In genomic region chr4:85658766-85659439, GRCh38 we compare ENCODE assay signal across 16 cellular contexts.
DNase-seq lines count a peak whose midpoint lies in the region; ATAC-seq and TF ChIP-seq lines count a peak whose summit lies in the region.
"Had no signal": no experiment of that assay in that cellular context is flagged by ENCODE, and none has a peak within 500 bp of the region (broad histone marks: within the 10 kb centered on the region; RNA-seq: fewer than 3 reads in every experiment).

No MANE protein-coding gene starts in this region.

- WGBS in body of pancreas, 2 donors = 41 to 50% methylated on average over 6 of the region's 6 CpGs

- H3K27ac ChIP-seq in body of pancreas = peak overlapping the region in 1 of 4 donors; percentile 7
- H3K27ac ChIP-seq in left lung = peak overlapping the region; percentile 4 to 57
- H3K27ac ChIP-seq: lower lobe of right lung, thoracic aorta had no signal

- H3K4me3 ChIP-seq in HFF-Myc (replicated peaks; ENCODE audit: low read depth, low read length) (no peak overlapping the region), body of pancreas (no peak overlapping the region), left lung (no peak overlapping the region)
- H3K4me3 ChIP-seq: lower lobe of right lung, thoracic aorta had no signal

- H3K4me1 ChIP-seq in body of pancreas = peaks cover 7% of the 10 kb centered on the region
- peaks cover 0 to 35% of the 10 kb centered on the region in 2 donors for H3K4me1 ChIP-seq in left lung

- peak; percentile 40 for ATAC-seq in body of pancreas
- ATAC-seq in left lung = no peak
- ATAC-seq: HepG2; natural killer cell treated with Interleukin-12 subunit alpha and Interleukin-12 subunit beta and Interleukin-15 and Interleukin-18, amount 100 ng/mL, for 72 hours had no signal

- peaks cover 2 to 3% of the 10 kb centered on the region in 2 donors for H3K36me3 Mint-ChIP-seq in CD14-positive monocyte
- H3K36me3 Mint-ChIP-seq in activated CD4-positive, alpha-beta T cell treated with anti-CD3 and anti-CD28 coated beads, Interleukin-2, amount 10 ng/mL, durations not matched to agents 24 days and 14 days (ENCODE audit: low read depth) = no peaks in the 10 kb centered on the region
- H3K36me3 Mint-ChIP-seq: natural killer cell treated with Interleukin-12 subunit alpha and Interleukin-12 subunit beta and Interleukin-15 and Interleukin-18, amount 100 ng/mL, for 72 hours had no signal

- H3K27me3 ChIP-seq in body of pancreas (no peaks in the 10 kb centered on the region), left lung (no peaks in the 10 kb centered on the region)

- no peaks in the 10 kb centered on the region for H3K27me3 Mint-ChIP-seq in CD14-positive monocyte (ENCODE audit: low read depth in 3 of 3)
- no peaks in the 10 kb centered on the region for H3K27me3 Mint-ChIP-seq in activated CD4-positive, alpha-beta T cell treated with anti-CD3 and anti-CD28 coated beads, Interleukin-2, amount 10 ng/mL, durations not matched to agents 24 days and 14 days
- H3K27me3 Mint-ChIP-seq: natural killer cell treated with Interleukin-12 subunit alpha and Interleukin-12 subunit beta and Interleukin-15 and Interleukin-18, amount 100 ng/mL, for 72 hours had no signal

- peak overlapping the region; percentile 70 to 93 (median 86) for H3K27ac Mint-ChIP-seq in CD14-positive monocyte
- H3K27ac Mint-ChIP-seq in activated CD4-positive, alpha-beta T cell treated with anti-CD3 and anti-CD28 coated beads, Interleukin-2, amount 10 ng/mL, durations not matched to agents 24 days and 14 days = no peak overlapping the region
- H3K27ac Mint-ChIP-seq: natural killer cell treated with Interleukin-12 subunit alpha and Interleukin-12 subunit beta and Interleukin-15 and Interleukin-18, amount 100 ng/mL, for 72 hours had no signal

- H3K9me3 ChIP-seq in body of pancreas (no peaks in the 10 kb centered on the region), left lung (no peaks in the 10 kb centered on the region)
- H3K9me3 ChIP-seq: lower lobe of right lung, SK-N-SH, thoracic aorta had no signal

- TF ChIP-seq POLR2A in body of pancreas (IDR thresholded peaks at IDR 0.05) = no peak

- H3K4me3 Mint-ChIP-seq in CD14-positive monocyte = no peak overlapping the region
- H3K4me3 Mint-ChIP-seq in activated CD4-positive, alpha-beta T cell treated with anti-CD3 and anti-CD28 coated beads, Interleukin-2, amount 10 ng/mL, durations not matched to agents 24 days and 14 days = no peak overlapping the region
- H3K4me3 Mint-ChIP-seq: natural killer cell treated with Interleukin-12 subunit alpha and Interleukin-12 subunit beta and Interleukin-15 and Interleukin-18, amount 100 ng/mL, for 72 hours had no signal

- DNase-seq in CD14-positive monocyte (ENCODE audit: low spot score) (no peak), HFF-Myc (ENCODE audit: extremely low read depth, low read depth) (no peak), body of pancreas (no peak), left lung (no peak), KG1 (lab: John Stamatoyannopoulos, UW) (no peak), HUDEP-2 (lab: John Stamatoyannopoulos, UW; ENCODE audit: unreplicated experiment in 76 of 76) (no peak), D341Med (ENCODE audit: low spot score) (no peak)
- no peak for DNase-seq in activated CD4-positive, alpha-beta T cell treated with anti-CD3 and anti-CD28 coated beads, Interleukin-2, amount 10 ng/mL, durations not matched to agents 24 days and 14 days
- DNase-seq: ACHN, lower lobe of right lung, NCI-H1105, NCI-H345, SK-N-SH had no signal

- peaks cover 0 to 3% (median 2%) of the 10 kb centered on the region in 7 donors for H3K9me3 Mint-ChIP-seq in CD14-positive monocyte
- no peaks in the 10 kb centered on the region for H3K9me3 Mint-ChIP-seq in activated CD4-positive, alpha-beta T cell treated with anti-CD3 and anti-CD28 coated beads, Interleukin-2, amount 10 ng/mL, durations not matched to agents 24 days and 14 days

- no peak for TF ChIP-seq CTCF in CD14-positive monocyte (IDR thresholded peaks at IDR 0.05)
- peak; percentile 6 for TF ChIP-seq CTCF in HFF-Myc (IDR thresholded peaks at IDR 0.05; ENCODE audit: low read depth, low read length, missing control alignments)
- peak in 1 of 7 experiments; percentile 2 for TF ChIP-seq CTCF in body of pancreas (IDR thresholded peaks at IDR 0.05)
- no peak for TF ChIP-seq CTCF in left lung (IDR thresholded peaks at IDR 0.05)

- intact Hi-C loops in CD14-positive monocyte (cut with micrococcal nuclease) (no loop called here), body of pancreas (cut with DNase I) (no loop called here), left lung (cut with DNase I) (no loop called here)
- intact Hi-C loops in activated CD4-positive, alpha-beta T cell treated with anti-CD3 and anti-CD28 coated beads, Interleukin-2, amount 10 ng/mL, durations not matched to agents 24 days and 14 days (cut with micrococcal nuclease) = no loop called here

- peaks cover 40% of the 10 kb centered on the region for H3K4me1 Mint-ChIP-seq in CD14-positive monocyte
- no peaks in the 10 kb centered on the region for H3K4me1 Mint-ChIP-seq in activated CD4-positive, alpha-beta T cell treated with anti-CD3 and anti-CD28 coated beads, Interleukin-2, amount 10 ng/mL, durations not matched to agents 24 days and 14 days

- H3K36me3 ChIP-seq in body of pancreas (replicated peaks in 1 of 2; ENCODE audit: insufficient read depth in 1 of 2, low read depth in 2 of 2) (no peaks in the 10 kb centered on the region), left lung (no peaks in the 10 kb centered on the region)
- H3K36me3 ChIP-seq: lower lobe of right lung, thoracic aorta had no signal
